Comparison of ENCODE assay signal across 8 cellular contexts in genomic region chr3:24683511-24684384, GRCh38.
DNase-seq lines count a peak whose midpoint lies in the region; ATAC-seq, FAIRE-seq and TF ChIP-seq lines count a peak whose summit lies in the region.

No MANE protein-coding gene starts in this region.

- CTCF ChIA-PET in A549 (lab: Yijun Ruan, JAX): interaction anchor here (0.6 to 6.7 kb wide), 36 partner anchors 9 to 910 kb away, joined by 3 to 44 read pairs (median 4); no protein-coding TSS in a partner anchor
- CTCF ChIA-PET in endothelial cell of umbilical vein (lab: Charles Lee): interaction anchor here (0.6 to 4.1 kb wide), 32 partner anchors 9 to 910 kb away, joined by 3 to 99 read pairs (median 4); no protein-coding TSS in a partner anchor

- 33% methylated on average over 7 of the region's 7 CpGs for WGBS in A549 (ENCODE audit: missing lambda C conversion rate)
- 35 to 43% (median 37%) methylated on average over 7 of the region's 7 CpGs for WGBS in ovary, 3 donors

- H3K9me1 ChIP-seq in endothelial cell of umbilical vein (replicated peaks; ENCODE audit: control insufficient read depth, extremely low read depth, insufficient read depth, low read length): no peaks in the 10 kb centered on the region

- intact Hi-C loops in endothelial cell of umbilical vein (cut with micrococcal nuclease) (loop anchor here (1.0 to 5.0 kb wide), 4 partner anchors 186 to 684 kb away; no protein-coding TSS in a partner anchor), ovary (cut with DNase I) (loop anchor here (5.0 to 10.0 kb wide), 2 partner anchors 681 to 689 kb away; no protein-coding TSS in a partner anchor)

- no peak overlapping the region for H3K4me3 Mint-ChIP-seq in activated T-cell treated with anti-CD3 and anti-CD28 coated beads, Interleukin-2, amount 50 U/mL, for 4 hours

- TF ChIP-seq RAD21 in A549 (conservative IDR thresholded peaks at IDR 0.05 in 1 of 2, IDR thresholded peaks at IDR 0.05 in 1 of 2): peak; percentile 88 to 92

- H3K9me3 Mint-ChIP-seq in activated T-cell treated with anti-CD3 and anti-CD28 coated beads, Interleukin-2, amount 50 U/mL, for 4 hours: no peaks in the 10 kb centered on the region

- peak; percentile 89 for TF ChIP-seq CTCF in A549 (IDR thresholded peaks at IDR 0.05)
- 0 out of 3 replicates have a peak, but pooled peaks have one; percentile 13 for TF ChIP-seq CTCF in GM12872 (IDR thresholded peaks at IDR 0.05; ENCODE audit: insufficient read depth, low read depth, low read length)
- TF ChIP-seq CTCF in OCI-LY1 (IDR thresholded peaks at IDR 0.05; ENCODE audit: low read length): peak; percentile 40; the same call in 1 of the 2 replicates
- TF ChIP-seq CTCF in endothelial cell of umbilical vein (IDR thresholded peaks at IDR 0.05; ENCODE audit: extremely low read depth in 1 of 2, insufficient read depth in 1 of 2, low read depth in 1 of 2, low read length in 2 of 2): peak; percentile 52 to 54
- peak in 2 of 3 donors; percentile 21 to 52 for TF ChIP-seq CTCF in ovary (IDR thresholded peaks at IDR 0.05)

- H3K9ac ChIP-seq in OCI-LY1 (ENCODE audit: low read length) (no peak overlapping the region), endothelial cell of umbilical vein (replicated peaks; ENCODE audit: extremely low read depth, insufficient read depth, low read length) (no peak overlapping the region)

- peak; percentile 55 to 71; a peak in 5 of 6 replicates for ATAC-seq in A549
- ATAC-seq in GM21367 (IDR thresholded peaks at IDR 0.05; ENCODE audit: unreplicated experiment): no peak
- ATAC-seq in GM18867 (IDR thresholded peaks at IDR 0.05; ENCODE audit: unreplicated experiment): no peak
- no peak for ATAC-seq in activated T-cell treated with anti-CD3 and anti-CD28 coated beads, Interleukin-2, amount 50 U/mL, for 4 hours

- no peaks in the 10 kb centered on the region for H3K27me3 ChIP-seq in OCI-LY1 (ENCODE audit: insufficient read depth, low read length)
- H3K27me3 ChIP-seq in endothelial cell of umbilical vein (ENCODE audit: control insufficient read depth in 2 of 2, insufficient read depth in 2 of 2, low read length in 2 of 2): peaks cover 2 to 4% of the 10 kb centered on the region in 2 experiments
- H3K27me3 ChIP-seq in ovary: no peaks in the 10 kb centered on the region

- dilution Hi-C loops in endothelial cell of umbilical vein (cut with MboI; ENCODE audit: extremely low pct_ligation_motif_present, low sequenced_read_pairs): no loop called here

- no peak overlapping the region for H2AFZ ChIP-seq in OCI-LY1 (ENCODE audit: low read length)
- H2AFZ ChIP-seq in endothelial cell of umbilical vein (ENCODE audit: low read depth, low read length): no peak overlapping the region

- peaks cover 17% of the 10 kb centered on the region; the same call in 2 of the 3 replicates for H3K4me1 ChIP-seq in A549
- H3K4me1 ChIP-seq in OCI-LY1 (ENCODE audit: insufficient read depth, low read length, severe bottlenecking): no peaks in the 10 kb centered on the region
- H3K4me1 ChIP-seq in endothelial cell of umbilical vein (ENCODE audit: control insufficient read depth, extremely low read depth, insufficient read depth, low read length): no peaks in the 10 kb centered on the region
- H3K4me1 ChIP-seq in ovary (ENCODE audit: insufficient read depth): no peaks in the 10 kb centered on the region

- BruUV-seq in endothelial cell of umbilical vein (replicated peaks; lab: Mats Ljungman, UMichigan): no TSS peak

- no peaks in the 10 kb centered on the region for H3F3A ChIP-seq in OCI-LY1 (ENCODE audit: insufficient read depth, low read length)

- H3K9me2 ChIP-seq in OCI-LY1 (ENCODE audit: low read depth, low read length): no peaks in the 10 kb centered on the region

- H4K20me1 ChIP-seq in OCI-LY1 (ENCODE audit: insufficient read depth, low read length): no peaks in the 10 kb centered on the region
- no peaks in the 10 kb centered on the region for H4K20me1 ChIP-seq in endothelial cell of umbilical vein (replicated peaks; ENCODE audit: control insufficient read depth, extremely low read depth, insufficient read depth, low read length)

- TF ChIP-seq EP300 in A549 (IDR thresholded peaks at IDR 0.05): no peak
- TF ChIP-seq EP300 in ovary (IDR thresholded peaks at IDR 0.05): no peak

- POLR2A ChIA-PET in A549 (lab: Yijun Ruan, JAX): no interaction called here
- POLR2A ChIA-PET in endothelial cell of umbilical vein (lab: Charles Lee): interaction anchor here (0.6 kb wide), 1 partner anchor 430 kb away, joined by 3 read pairs; no protein-coding TSS in a partner anchor

- H3K9me3 ChIP-seq in A549: no peaks in the 10 kb centered on the region
- H3K9me3 ChIP-seq in OCI-LY1 (ENCODE audit: low read length): no peaks in the 10 kb centered on the region
- no peaks in the 10 kb centered on the region for H3K9me3 ChIP-seq in endothelial cell of umbilical vein (replicated peaks; ENCODE audit: control insufficient read depth, insufficient read depth, low read length)
- H3K9me3 ChIP-seq in ovary: no peaks in the 10 kb centered on the region

- H3K27me3 Mint-ChIP-seq in activated T-cell treated with anti-CD3 and anti-CD28 coated beads, Interleukin-2, amount 50 U/mL, for 4 hours (ENCODE audit: low read depth): no peaks in the 10 kb centered on the region

- no peaks in the 10 kb centered on the region for H3K4me1 Mint-ChIP-seq in activated T-cell treated with anti-CD3 and anti-CD28 coated beads, Interleukin-2, amount 50 U/mL, for 4 hours (ENCODE audit: low read depth)

- H3K36me3 ChIP-seq in OCI-LY1 (ENCODE audit: insufficient read depth, low read length): no peaks in the 10 kb centered on the region
- no peaks in the 10 kb centered on the region for H3K36me3 ChIP-seq in endothelial cell of umbilical vein (ENCODE audit: control insufficient read depth in 2 of 2, extremely low read depth in 1 of 2, insufficient read depth in 2 of 2, low read length in 2 of 2)
- H3K36me3 ChIP-seq in ovary: no peaks in the 10 kb centered on the region

- H3K79me2 ChIP-seq in OCI-LY1 (ENCODE audit: insufficient read depth, low read length) (no peaks in the 10 kb centered on the region), endothelial cell of umbilical vein (ENCODE audit: control insufficient read depth, insufficient read depth, low read length) (no peaks in the 10 kb centered on the region)

- TF ChIP-seq POLR2A in A549 (IDR thresholded peaks at IDR 0.05; ENCODE audit: low read length) (no peak), endothelial cell of umbilical vein (IDR thresholded peaks at IDR 0.05; ENCODE audit: low read depth, low read length) (no peak), ovary (IDR thresholded peaks at IDR 0.05) (no peak)

- H3K4me3 ChIP-seq in A549 (no peak overlapping the region), OCI-LY1 (ENCODE audit: low read depth, low read length, poor library complexity, severe bottlenecking) (no peak overlapping the region), endothelial cell of umbilical vein (replicated peaks in 1 of 3; ENCODE audit: insufficient read depth in 1 of 3, low read depth in 1 of 3, low read length in 3 of 3) (no peak overlapping the region), ovary (no peak overlapping the region)

- H3K4me2 ChIP-seq in A549 (peak overlapping the region; percentile 54), OCI-LY1 (ENCODE audit: low read length) (no peak overlapping the region), endothelial cell of umbilical vein (ENCODE audit: insufficient read depth, low read length) (no peak overlapping the region)

- H3K27ac ChIP-seq in A549: no peak overlapping the region
- no peak overlapping the region for H3K27ac ChIP-seq in OCI-LY1 (ENCODE audit: low read depth, low read length, poor library complexity, severe bottlenecking)
- H3K27ac ChIP-seq in endothelial cell of umbilical vein (ENCODE audit: insufficient read depth, low read depth, low read length): no peak overlapping the region
- H3K27ac ChIP-seq in ovary: no peak overlapping the region

- no peaks in the 10 kb centered on the region for H3K36me3 Mint-ChIP-seq in activated T-cell treated with anti-CD3 and anti-CD28 coated beads, Interleukin-2, amount 50 U/mL, for 4 hours (ENCODE audit: insufficient read depth)

- FAIRE-seq in A549 (lab: Jason Lieb, UNC) (peak; percentile 92), endothelial cell of umbilical vein (lab: Jason Lieb, UNC) (peak; percentile 26)

- DNase-seq in A549 (ENCODE audit: low read depth in 1 of 2, low spot score in 1 of 2): peak; percentile 35 to 67
- DNase-seq in endothelial cell of umbilical vein (ENCODE audit: low read depth, low spot score): peak; percentile 61
- peak in 1 of 5 donors; percentile 21 for DNase-seq in ovary
- DNase-seq in activated T-cell treated with anti-CD3 and anti-CD28 coated beads, Interleukin-2, amount 50 U/mL, for 4 hours: no peak

TF ChIP-seq in endothelial cell of umbilical vein, 7 proteins besides CTCF, POLR2A, EP300 and RAD21:
- TF ChIP-seq GATA2 (IDR thresholded peaks at IDR 0.05; ENCODE audit: insufficient read depth, insufficient read length, low read depth, low read length) (no peak), JUN (IDR thresholded peaks at IDR 0.05; ENCODE audit: borderline replicate concordance, insufficient read depth, insufficient read length, low read depth) (no peak), EZH2 (IDR thresholded peaks at IDR 0.05; ENCODE audit: borderline replicate concordance, low read depth, low read length, severe bottlenecking) (no peak), POLR2AphosphoS5 (IDR thresholded peaks at IDR 0.05; ENCODE audit: insufficient read depth, low read depth, low read length) (no peak), MYC (IDR thresholded peaks at IDR 0.05; ENCODE audit: low read depth, low read length) (no peak), FOS (IDR thresholded peaks at IDR 0.05; ENCODE audit: borderline replicate concordance, insufficient read depth, low read length) (no peak), MAX (IDR thresholded peaks at IDR 0.05; ENCODE audit: insufficient read depth, insufficient read length) (no peak)

Comparison
In these comparisons a context has a peak if more than half of its experiments do, and no peak if none do; other contexts are left out.
1. ATAC-seq: peak in A549 (2 of 2); none in GM21367 (single experiment), GM18867 (single experiment) and activated T-cell treated with anti-CD3 and anti-CD28 coated beads, Interleukin-2, amount 50 U/mL, for 4 hours (0 of 2).
2. CTCF ChIP-seq: peak in every context shown above with its lines; median percentile 89 in A549; 53 in endothelial cell of umbilical vein; 40 in OCI-LY1; 36 in ovary; 13 in GM12872.